8 cellular contexts compared by ENCODE assay signal in the genomic region with DNA sequence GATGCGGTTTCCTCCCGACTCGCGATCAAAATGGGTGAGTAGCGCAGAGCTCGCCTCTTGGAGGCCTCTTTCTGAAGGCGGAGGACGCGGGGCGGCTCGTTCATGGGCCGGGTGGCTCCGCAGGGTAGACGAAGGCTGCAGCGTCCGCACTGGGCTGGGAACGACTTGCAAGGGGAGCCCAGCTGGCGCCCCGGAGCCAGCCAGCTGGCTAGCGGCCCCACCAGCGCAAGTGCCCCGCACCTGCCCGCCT. TPM values are rescaled to one million over a fixed set of nuclear protein-coding genes. Genes with fewer than 3 reads are reported as not detected.
DNase-seq lines count a peak whose midpoint lies in the region; TF ChIP-seq lines count a peak whose summit lies in the region.

No MANE protein-coding gene starts in this region.

- H3K27me3 ChIP-seq in HUES64 (ENCODE audit: insufficient read depth, low read length) (peaks cover 8% of the 10 kb centered on the region; the same call in 1 of the 2 replicates), neural progenitor cell (peaks cover 10% of the 10 kb centered on the region)

- H3K4me1 Mint-ChIP-seq in activated naive CD4-positive, alpha-beta T cell treated with anti-CD3 and anti-CD28 coated beads for 36 hours (ENCODE audit: low read depth) = peaks cover 39% of the 10 kb centered on the region
- H3K4me1 Mint-ChIP-seq in dendritic cell treated with granulocyte-macrophage colony-stimulating factor and Interleukin-4, amounts not matched to agents 40 ng/mL and 50 ng/mL, for 4 days (ENCODE audit: low read depth) = peaks cover 46% of the 10 kb centered on the region
- H3K4me1 Mint-ChIP-seq in neural progenitor cell = peaks cover 25% of the 10 kb centered on the region

- no peaks in the 10 kb centered on the region for H3K27me3 Mint-ChIP-seq in activated naive CD4-positive, alpha-beta T cell treated with anti-CD3 and anti-CD28 coated beads for 36 hours (ENCODE audit: low read depth)
- H3K27me3 Mint-ChIP-seq in dendritic cell treated with granulocyte-macrophage colony-stimulating factor and Interleukin-4, amounts not matched to agents 40 ng/mL and 50 ng/mL, for 4 days = peaks cover 8% of the 10 kb centered on the region
- peaks cover 3% of the 10 kb centered on the region for H3K27me3 Mint-ChIP-seq in neural progenitor cell (ENCODE audit: insufficient read depth, low read depth)

- peaks cover 11% of the 10 kb centered on the region; the same call in 1 of the 2 replicates for H3K4me1 ChIP-seq in HUES64 (ENCODE audit: insufficient read depth, low read length)
- peaks cover 10% of the 10 kb centered on the region for H3K4me1 ChIP-seq in neural progenitor cell

- peak overlapping the region; percentile 88 for H3K4me2 ChIP-seq in neural progenitor cell

- H3F3A ChIP-seq in neural progenitor cell (ENCODE audit: low read depth) = peaks cover 5% of the 10 kb centered on the region

- peak overlapping the region; percentile 79 for H3K9ac ChIP-seq in HUES64 (ENCODE audit: low read depth, low read length)
- no peak overlapping the region for H3K9ac ChIP-seq in neural progenitor cell

- TF ChIP-seq CTCF in neural progenitor cell (IDR thresholded peaks at IDR 0.05) = no peak

- peaks cover 6% of the 10 kb centered on the region; the same call in 1 of the 2 replicates for H3K36me3 ChIP-seq in HUES64 (ENCODE audit: insufficient read depth, low read length)
- H3K36me3 ChIP-seq in neural progenitor cell = no peaks in the 10 kb centered on the region

- H3K9me3 Mint-ChIP-seq in activated naive CD4-positive, alpha-beta T cell treated with anti-CD3 and anti-CD28 coated beads for 36 hours = no peaks in the 10 kb centered on the region
- no peaks in the 10 kb centered on the region for H3K9me3 Mint-ChIP-seq in dendritic cell treated with granulocyte-macrophage colony-stimulating factor and Interleukin-4, amounts not matched to agents 40 ng/mL and 50 ng/mL, for 4 days
- H3K9me3 Mint-ChIP-seq in neural progenitor cell = no peaks in the 10 kb centered on the region

- intact Hi-C loops in activated naive CD4-positive, alpha-beta T cell treated with anti-CD3 and anti-CD28 coated beads for 36 hours (cut with micrococcal nuclease) = loop anchor here (1.0 to 10.0 kb wide), 4 partner anchors 22 to 733 kb away; a partner anchor contains a TSS
- intact Hi-C loops in dendritic cell treated with granulocyte-macrophage colony-stimulating factor and Interleukin-4, amounts not matched to agents 40 ng/mL and 50 ng/mL, for 4 days (cut with micrococcal nuclease) = loop anchor here (5.0 kb wide), 1 partner anchor 47 kb away; a partner anchor contains a TSS

- 1% methylated on average over 23 of the region's 23 CpGs for WGBS in HUES64

- H3K27ac Mint-ChIP-seq in activated naive CD4-positive, alpha-beta T cell treated with anti-CD3 and anti-CD28 coated beads for 36 hours = peak overlapping the region; percentile 63
- peak overlapping the region; percentile 83 for H3K27ac Mint-ChIP-seq in dendritic cell treated with granulocyte-macrophage colony-stimulating factor and Interleukin-4, amounts not matched to agents 40 ng/mL and 50 ng/mL, for 4 days
- no peak overlapping the region for H3K27ac Mint-ChIP-seq in neural progenitor cell

- CTCF ChIA-PET in activated naive CD4-positive, alpha-beta T cell treated with anti-CD3 and anti-CD28 coated beads for 36 hours (lab: Charles Lee) = interaction anchor here (0.7 to 3.3 kb wide), 4 partner anchors 44 to 564 kb away, joined by 3 to 15 read pairs (median 4); no protein-coding TSS in a partner anchor

- H3K27ac ChIP-seq in HUES64 (ENCODE audit: low read depth, low read length) = no peak overlapping the region
- H3K27ac ChIP-seq in neural progenitor cell = no peak overlapping the region

- H3K4me3 ChIP-seq in HUES64 (ENCODE audit: low read length) = peak overlapping the region; percentile 81
- H3K4me3 ChIP-seq in neural progenitor cell = peak overlapping the region; percentile 87

- H4K20me1 ChIP-seq in neural progenitor cell (ENCODE audit: low read depth) = peaks cover 9% of the 10 kb centered on the region

- peak overlapping the region; percentile 96 for H3K4me3 Mint-ChIP-seq in activated naive CD4-positive, alpha-beta T cell treated with anti-CD3 and anti-CD28 coated beads for 36 hours
- peak overlapping the region; percentile 85 for H3K4me3 Mint-ChIP-seq in dendritic cell treated with granulocyte-macrophage colony-stimulating factor and Interleukin-4, amounts not matched to agents 40 ng/mL and 50 ng/mL, for 4 days
- peak overlapping the region; percentile 98 for H3K4me3 Mint-ChIP-seq in neural progenitor cell

- H2AFZ ChIP-seq in neural progenitor cell (replicated peaks) = peak overlapping the region; percentile 75

- peaks cover 9% of the 10 kb centered on the region for H3K36me3 Mint-ChIP-seq in activated naive CD4-positive, alpha-beta T cell treated with anti-CD3 and anti-CD28 coated beads for 36 hours (ENCODE audit: low read depth)
- peaks cover 32% of the 10 kb centered on the region for H3K36me3 Mint-ChIP-seq in dendritic cell treated with granulocyte-macrophage colony-stimulating factor and Interleukin-4, amounts not matched to agents 40 ng/mL and 50 ng/mL, for 4 days (ENCODE audit: low read depth)
- H3K36me3 Mint-ChIP-seq in neural progenitor cell = no peaks in the 10 kb centered on the region

- H3K79me2 ChIP-seq in neural progenitor cell (ENCODE audit: low read depth) = peaks cover 43% of the 10 kb centered on the region

- no peak for DNase-seq in activated naive CD4-positive, alpha-beta T cell treated with anti-CD3 and anti-CD28 coated beads for 36 hours
- no peak for DNase-seq in activated naive CD4-positive, alpha-beta T cell treated with anti-CD3 and anti-CD28 coated beads, Interleukin-2, amount 50 U/mL, for 16 hours
- DNase-seq in neural progenitor cell (ENCODE audit: low spot score) (no peak), kidney tubule cell (ENCODE audit: low spot score) (no peak), AML-193 (lab: John Stamatoyannopoulos, UW) (no peak)
- DNase-seq in activated CD4-positive, alpha-beta T cell treated with anti-CD3 and anti-CD28 coated beads, Interleukin-2, amount 50 U/mL, for 48 hours = no peak

- no peaks in the 10 kb centered on the region for H3K9me3 ChIP-seq in HUES64 (ENCODE audit: insufficient read depth, low read depth, low read length)
- H3K9me3 ChIP-seq in neural progenitor cell (ENCODE audit: low read depth) = no peaks in the 10 kb centered on the region

RNA-seq across cellular contexts. Expression of a gene that starts 0.3 kb away (rescaled TPM):
- 10 to 100 TPM; 71.5 to 72.0 TPM for total RNA-seq in activated naive CD4-positive, alpha-beta T cell treated with anti-CD3 and anti-CD28 coated beads for 36 hours
- 18.2 TPM for polyA plus RNA-seq in HUES64 (2013, experiment 1 of 2)
- polyA plus RNA-seq in HUES64 (2013, experiment 2 of 2) = 16.8 TPM
- 20.3 and 35.1 TPM in 2 replicates for total RNA-seq in neural progenitor cell (ENCODE audit: low replicate concordance)

RNA-seq across cellular contexts. Expression of a gene that starts 0.7 kb away (rescaled TPM):
- 10 to 100 TPM; 91.2 to 93.8 TPM for total RNA-seq in activated naive CD4-positive, alpha-beta T cell treated with anti-CD3 and anti-CD28 coated beads for 36 hours
- 67.6 TPM for polyA plus RNA-seq in HUES64 (2013, experiment 1 of 2)
- polyA plus RNA-seq in HUES64 (2013, experiment 2 of 2) = 65.9 TPM
- total RNA-seq in neural progenitor cell (ENCODE audit: low replicate concordance) = 40.0 and 52.9 TPM in 2 replicates

RNA-seq across cellular contexts. Expression of a gene that starts 38.9 kb away (rescaled TPM):
- total RNA-seq in activated naive CD4-positive, alpha-beta T cell treated with anti-CD3 and anti-CD28 coated beads for 36 hours = under 1 TPM; 0.57 TPM
- polyA plus RNA-seq in HUES64 (2013, experiment 1 of 2) = 2.7 TPM
- 2.9 TPM for polyA plus RNA-seq in HUES64 (2013, experiment 2 of 2)
- 1.8 TPM in 1 of 2 replicates, not detected in the other for total RNA-seq in neural progenitor cell (ENCODE audit: low replicate concordance)

RNA-seq across cellular contexts. Expression of a gene that starts 47.5 kb away (rescaled TPM):
- 10 to 100 TPM; 35.0 to 38.6 TPM for total RNA-seq in activated naive CD4-positive, alpha-beta T cell treated with anti-CD3 and anti-CD28 coated beads for 36 hours
- polyA plus RNA-seq in HUES64 (2013, experiment 1 of 2) = 26.6 TPM
- polyA plus RNA-seq in HUES64 (2013, experiment 2 of 2) = 24.3 TPM
- 42.2 and 58.1 TPM in 2 replicates for total RNA-seq in neural progenitor cell (ENCODE audit: low replicate concordance)
